In genomic region chr11:65859134-65859811, GRCh38 we compare ENCODE assay signal across 8 cellular contexts. TPM values are rescaled to one million over a fixed set of nuclear protein-coding genes. Genes with fewer than 3 reads are reported as not detected.
A peak's percentile ranks its signal among the peaks of the same experiment; 100 is the strongest.
DNase-seq lines count a peak whose midpoint lies in the region; ATAC-seq and TF ChIP-seq lines count a peak whose summit lies in the region.

No MANE protein-coding gene starts in this region.

- H3K27me3 ChIP-seq in heart right ventricle (no peaks in the 10 kb centered on the region), upper lobe of left lung (no peaks in the 10 kb centered on the region)

- TF ChIP-seq CTCF in GM13976 (IDR thresholded peaks at IDR 0.05; ENCODE audit: borderline replicate concordance, control extremely low read depth, extremely low read depth, insufficient read depth, missing control alignments) (no peak), heart right ventricle (IDR thresholded peaks at IDR 0.05) (peak in 4 of 9 donors; percentile 17 to 36 (median 22)), upper lobe of left lung (IDR thresholded peaks at IDR 0.05) (no peak)

- H3K27ac ChIP-seq in heart right ventricle (peak overlapping the region; percentile 90 to 100 (median 98)), upper lobe of left lung (peak overlapping the region; percentile 90 to 99 (median 96))

- DNase-seq in GM13976 (ENCODE audit: low spot score) (peak; percentile 95), NCI-H146 (lab: John Stamatoyannopoulos, UW) (peak; percentile 100), T-cell (peak; percentile 89 to 98 (median 94)), amniotic epithelial cell (ENCODE audit: low read depth) (peak; percentile 98), heart right ventricle (peak; percentile 99), posterior cingulate gyrus (peak; percentile 90 to 100 (median 97)), upper lobe of left lung (peak; percentile 99 to 100)

- H3K4me1 ChIP-seq in heart right ventricle (peaks cover 12 to 62% (median 51%) of the 10 kb centered on the region in 9 donors), upper lobe of left lung (peaks cover 30 to 66% (median 45%) of the 10 kb centered on the region in 4 donors)

- no peak for TF ChIP-seq EP300 in upper lobe of left lung (IDR thresholded peaks at IDR 0.05)

- H3K27me3 Mint-ChIP-seq in T-cell: no peaks in the 10 kb centered on the region

- intact Hi-C loops in heart right ventricle (cut with DNase I): loop anchor here in 3 of 10 donors (1.0 to 2.0 kb wide), 2 partner anchors 29 to 30 kb away; partner anchors contain the start of gene FIBP (in 3 of the 3)
- intact Hi-C loops in posterior cingulate gyrus (cut with DNase I): loop anchor here (2.0 kb wide), 1 partner anchor 32 kb away; the partner anchor contains the start of gene CCDC85B

- H3K36me3 ChIP-seq in heart right ventricle: peaks cover 6 to 53% (median 35%) of the 10 kb centered on the region in 9 donors
- peaks cover 13 to 49% (median 43%) of the 10 kb centered on the region in 4 donors for H3K36me3 ChIP-seq in upper lobe of left lung

- peak overlapping the region; percentile 37 to 100 (median 99) for H3K4me3 ChIP-seq in heart right ventricle
- peak overlapping the region; percentile 66 to 98 (median 88) for H3K4me3 ChIP-seq in upper lobe of left lung

- peaks cover 49 to 58% (median 56%) of the 10 kb centered on the region in 3 donors for H3K4me1 Mint-ChIP-seq in T-cell

- H3K36me3 Mint-ChIP-seq in T-cell: peaks cover 35% of the 10 kb centered on the region

- peak overlapping the region; percentile 92 to 97 (median 97) for H3K4me3 Mint-ChIP-seq in T-cell

- in situ Hi-C loops in GM13976 (cut with MboI; ENCODE audit: low sequenced_read_pairs, unreplicated experiment): no loop called here

- CTCF ChIA-PET in T-cell (lab: Charles Lee): interaction anchor here (0.5 to 3.6 kb wide), 27 partner anchors 9 to 526 kb away, joined by 3 to 167 read pairs (median 5); partner anchors contain the start of genes AP5B1 (in 1 of the 2), BANF1 (in 1 of the 2), C11orf68 (in 1 of the 2) and CCDC85B (in 1 of the 2)

- TF ChIP-seq POLR2A in upper lobe of left lung (IDR thresholded peaks at IDR 0.05): peak in 3 of 4 donors; percentile 69 to 90 (median 88)

- no peaks in the 10 kb centered on the region for H3K9me3 ChIP-seq in heart right ventricle
- no peaks in the 10 kb centered on the region for H3K9me3 ChIP-seq in upper lobe of left lung

- POLR2A ChIA-PET in T-cell (lab: Charles Lee): interaction anchor here in 1 of 2 donors (0.6 to 2.6 kb wide), 4 partner anchors 10 to 359 kb away, joined by 3 to 20 read pairs (median 7); partner anchors contain the start of genes CCDC85B and PCNX3

- peak overlapping the region; percentile 95 to 97 for H3K27ac Mint-ChIP-seq in T-cell

- no peaks in the 10 kb centered on the region for H3K9me3 Mint-ChIP-seq in T-cell

- ATAC-seq in HG02870 (IDR thresholded peaks at IDR 0.05; ENCODE audit: unreplicated experiment) (peak; percentile 56), T-cell (replicated peaks in 1 of 4) (peak; percentile 59 to 64 (median 62)), heart right ventricle (peak; percentile 73 to 89 (median 84)), upper lobe of left lung (ENCODE audit: low FRiP score in 2 of 2) (peak; percentile 83 to 93)

- WGBS in heart right ventricle, 2 donors: 0 to 1% methylated on average over 44 to 45 of the region's 45 CpGs
- 0 to 1% methylated on average over 7 to 38 of the region's 45 CpGs for WGBS in upper lobe of left lung, 2 donors

RNA-seq across cellular contexts. Expression of gene MUS81, which starts 1.0 kb away (rescaled TPM):
- 100 to 1,000 TPM in 2 of 5 donors, 10 to 100 TPM in 3; 55.5 to 118 (median 95.6) TPM for total RNA-seq in T-cell
- 10 to 100 TPM; 20.3 to 38.8 (median 27.0) TPM for total RNA-seq in heart right ventricle
- 100 to 1,000 TPM in 1 of 2 donors, 10 to 100 TPM in 1; 54.4 to 111 TPM for polyA plus RNA-seq in heart right ventricle
- total RNA-seq in upper lobe of left lung: 100 to 1,000 TPM in 1 of 6 donors, 10 to 100 TPM in 5; 41.5 to 182 (median 53.3) TPM

RNA-seq across cellular contexts. Expression of gene CFL1, which starts 1.3 kb away (rescaled TPM):
- total RNA-seq in T-cell (100 to 1,000 TPM; 584 to 761 (median 636) TPM), heart right ventricle (100 to 1,000 TPM; 281 to 672 (median 320) TPM), upper lobe of left lung (100 to 1,000 TPM; 358 to 813 (median 768) TPM)
- polyA plus RNA-seq in heart right ventricle: 100 to 1,000 TPM; 159 to 962 TPM

RNA-seq across cellular contexts. Expression of gene EFEMP2, which starts 13.3 kb away (rescaled TPM):
- total RNA-seq in T-cell (10 to 100 TPM in 3 of 5 donors, 1 to 10 TPM in 2; 7.0 to 14.1 (median 10.2) TPM), heart right ventricle (100 to 1,000 TPM in 3 of 10 donors, 10 to 100 TPM in 7; 79.4 to 112 (median 89.6) TPM), upper lobe of left lung (10 to 100 TPM; 28.8 to 79.6 (median 65.3) TPM)
- polyA plus RNA-seq in heart right ventricle: 100 to 1,000 TPM in 1 of 2 donors, 10 to 100 TPM in 1; 54.8 to 133 TPM

RNA-seq across cellular contexts. Expression of gene CTSW, which starts 20.4 kb away (rescaled TPM):
- total RNA-seq in T-cell (100 to 1,000 TPM in 1 of 5 donors, 10 to 100 TPM in 4; 45.3 to 127 (median 66.4) TPM), heart right ventricle (1 to 10 TPM in 2 of 10 donors, under 1 TPM in 7, not detected in 1; 0.20 to 7.9 (median 0.55) TPM), upper lobe of left lung (10 to 100 TPM in 3 of 6 donors, 1 to 10 TPM in 3; 2.1 to 20.7 (median 11.4) TPM)
- under 1 TPM; 0.17 to 0.88 TPM for polyA plus RNA-seq in heart right ventricle

RNA-seq across cellular contexts. Expression of gene SNX32, which starts 25.5 kb away (rescaled TPM):
- total RNA-seq in T-cell (1 to 10 TPM in 4 of 5 donors, under 1 TPM in 1; 0.26 to 1.4 (median 1.2) TPM), heart right ventricle (under 1 TPM in 5 of 10 donors, not detected in 5; 0.13 to 0.32 (median 0.21) TPM), upper lobe of left lung (under 1 TPM in 2 of 6 donors, not detected in 4; 0.37 to 0.69 TPM)
- under 1 TPM; 0.51 to 0.58 TPM for polyA plus RNA-seq in heart right ventricle

Comparison
In these comparisons a context has a peak if more than half of its experiments do, and no peak if none do; other contexts are left out.
1. Peak in every context shown above with its lines: DNase-seq, ATAC-seq, H3K4me3 ChIP-seq and H3K27ac ChIP-seq.